ENCODE assay signal across 19 cellular contexts in genomic region chr10:89846276-89846630, GRCh38.
DNase-seq lines count a peak whose midpoint lies in the region; ATAC-seq and TF ChIP-seq lines count a peak whose summit lies in the region.
"Had no signal": no experiment of that assay in that cellular context is flagged by ENCODE, and none has a peak within 500 bp of the region (broad histone marks: within the 10 kb centered on the region; RNA-seq: fewer than 3 reads in every experiment).

No MANE protein-coding gene starts in this region.

- H3K9ac ChIP-seq in BLaER1 treated with 17β-estradiol and CSF1 and Interleukin-3, amounts not matched to agents 10 nM and 100 nM = no peak overlapping the region
- no peak overlapping the region for H3K9ac ChIP-seq in IMR-90 (ENCODE audit: low read depth, low read length)
- H3K9ac ChIP-seq in adipocyte (ENCODE audit: low read length) = no peak overlapping the region

- POLR2A ChIA-PET in IMR-90 (lab: Charles Lee; ENCODE audit: unreplicated experiment) = no interaction called here

- peak overlapping the region in 8 of 11 experiments; percentile 5 to 68 (median 22); a peak in 10 of 22 replicates for H3K4me2 ChIP-seq in BLaER1 treated with 17β-estradiol and CSF1 and Interleukin-3, amounts not matched to agents 10 nM and 100 nM
- H3K4me2 ChIP-seq in IMR-90 (ENCODE audit: low read depth, low read length) = 0 out of 2 replicates have a peak overlapping the region, but pooled peaks have one; percentile 38

- H3K27ac ChIP-seq in BLaER1 treated with 17β-estradiol and CSF1 and Interleukin-3, amounts not matched to agents 10 nM and 100 nM = no peak overlapping the region
- H3K27ac ChIP-seq in IMR-90 (ENCODE audit: insufficient read depth, low read length) = no peak overlapping the region
- H3K27ac ChIP-seq: Peyer's patch, SK-N-MC had no signal

- TF ChIP-seq RAD21 in IMR-90 (IDR thresholded peaks at IDR 0.05; ENCODE audit: low read length) = no peak

- no peak overlapping the region for H3K56ac ChIP-seq in IMR-90 (ENCODE audit: extremely low read depth, insufficient read depth, low read length)

- no peak overlapping the region for H2AK9ac ChIP-seq in IMR-90 (replicated peaks; ENCODE audit: low read depth, low read length, poor library complexity)

- no peak overlapping the region for H3K4me3 ChIP-seq in BLaER1 treated with 17β-estradiol and CSF1 and Interleukin-3, amounts not matched to agents 10 nM and 100 nM
- H3K4me3 ChIP-seq in IMR-90 (ENCODE audit: insufficient read depth, low read depth, low read length) = no peak overlapping the region
- H3K4me3 ChIP-seq in adipocyte (ENCODE audit: low read length) = no peak overlapping the region
- H3K4me3 ChIP-seq in fibroblast of mammary gland (ENCODE audit: control insufficient read depth, low read depth, low read length) = no peak overlapping the region
- H3K4me3 ChIP-seq: Peyer's patch, SK-N-MC had no signal

- H2BK20ac ChIP-seq in IMR-90 (ENCODE audit: low read depth, low read length) = no peak overlapping the region

- H3K27me3 ChIP-seq in BLaER1 treated with 17β-estradiol and CSF1 and Interleukin-3, amounts not matched to agents 10 nM and 100 nM = no peaks in the 10 kb centered on the region
- H3K27me3 ChIP-seq in IMR-90 (ENCODE audit: control insufficient read depth, insufficient read depth, low read length) = peaks cover 6% of the 10 kb centered on the region
- H3K27me3 ChIP-seq in adipocyte (replicated peaks; ENCODE audit: control insufficient read depth, insufficient read depth, low read length) = peaks cover 14% of the 10 kb centered on the region
- H3K27me3 ChIP-seq: Peyer's patch had no signal

- H4K5ac ChIP-seq in IMR-90 (ENCODE audit: low read depth, low read length) = no peak overlapping the region

- H4K8ac ChIP-seq in IMR-90 (ENCODE audit: low read depth in 2 of 2, low read length in 2 of 2) = no peak overlapping the region

- H2BK120ac ChIP-seq in IMR-90 (ENCODE audit: low read depth, low read length) = no peak overlapping the region

- H3K23ac ChIP-seq in IMR-90 (ENCODE audit: low read depth, low read length) = no peak overlapping the region

- intact Hi-C loops in IMR-90 (cut with micrococcal nuclease) = no loop called here

- H3K14ac ChIP-seq in IMR-90 (replicated peaks; ENCODE audit: low read depth, low read length) = no peak overlapping the region

- H3K4me1 ChIP-seq in BLaER1 treated with 17β-estradiol and CSF1 and Interleukin-3, amounts not matched to agents 10 nM and 100 nM = peaks cover 5 to 16% (median 9%) of the 10 kb centered on the region in 10 experiments; a peak in 11 of 20 replicates
- peaks cover 5% of the 10 kb centered on the region; the same call in 1 of the 2 replicates for H3K4me1 ChIP-seq in IMR-90 (ENCODE audit: control insufficient read depth, insufficient read depth, low read length)
- H3K4me1 ChIP-seq in adipocyte (ENCODE audit: control insufficient read depth, insufficient read depth, low read length) = no peaks in the 10 kb centered on the region
- H3K4me1 ChIP-seq: Peyer's patch had no signal

- no peak for DNase-seq in IMR-90
- peak; percentile 5 for DNase-seq in adipocyte (ENCODE audit: low read depth)
- peak; percentile 26 for DNase-seq in fibroblast of mammary gland (ENCODE audit: low read depth)
- no peak for DNase-seq in NCI-H526 (lab: John Stamatoyannopoulos, UW)
- DNase-seq in RPMI8226 = no peak
- DNase-seq: C1 segment of cervical spinal cord; DMS 273 treated with DMSO at 0.1 percent for 48 hours; GDM1; Kasumi-1; NCI-H1417 treated with DMSO at 0.1 percent for 48 hours; NCI-H1930; NCI-H446; NK-92 treated with Interleukin-12 subunit alpha and Interleukin-12 subunit beta, amount 100 ng/mL, for 24 hours; Peyer's patch; Right ventricle myocardium superior had no signal

- in situ Hi-C loops in IMR-90 (cut with MboI; ENCODE audit: low sequenced_read_pairs) = no loop called here

- no peaks in the 10 kb centered on the region for H3K36me3 ChIP-seq in BLaER1 treated with 17β-estradiol and CSF1 and Interleukin-3, amounts not matched to agents 10 nM and 100 nM
- H3K36me3 ChIP-seq in IMR-90 (ENCODE audit: control insufficient read depth, insufficient read depth, low read length) (no peaks in the 10 kb centered on the region), adipocyte (ENCODE audit: control insufficient read depth, insufficient read depth, low read length, severe bottlenecking) (no peaks in the 10 kb centered on the region)
- H3K36me3 ChIP-seq: Peyer's patch had no signal

- H2BK15ac ChIP-seq in IMR-90 (ENCODE audit: low read depth, low read length) = no peak overlapping the region

- no peaks in the 10 kb centered on the region for H3K79me1 ChIP-seq in IMR-90 (ENCODE audit: low read depth in 1 of 2, low read length in 2 of 2)

- H4K20me1 ChIP-seq in BLaER1 treated with 17β-estradiol and CSF1 and Interleukin-3, amounts not matched to agents 10 nM and 100 nM = no peaks in the 10 kb centered on the region
- no peaks in the 10 kb centered on the region for H4K20me1 ChIP-seq in IMR-90 (ENCODE audit: insufficient read depth, low read length)

- H3K4ac ChIP-seq in IMR-90 (ENCODE audit: low read depth, low read length) = no peak overlapping the region

- no peak overlapping the region for H2BK5ac ChIP-seq in IMR-90 (ENCODE audit: low read depth, low read length, poor library complexity, severe bottlenecking)

- H2AFZ ChIP-seq in IMR-90 (replicated peaks; ENCODE audit: low read length, poor library complexity) = no peak overlapping the region

- H3K18ac ChIP-seq in IMR-90 (ENCODE audit: low read depth, low read length) = no peak overlapping the region

- ATAC-seq in IMR-90 (ENCODE audit: low read depth) (no peak), GM21367 (IDR thresholded peaks at IDR 0.05; ENCODE audit: unreplicated experiment) (no peak), GM19397 (IDR thresholded peaks at IDR 0.05; ENCODE audit: unreplicated experiment) (no peak)

- no TSS peak for BruUV-seq in IMR-90 (replicated peaks; lab: Mats Ljungman, UMichigan)

- CTCF ChIA-PET in IMR-90 (lab: Yijun Ruan, JAX) = no interaction called here

- TF ChIP-seq POLR2A in IMR-90 (IDR thresholded peaks at IDR 0.05; ENCODE audit: low read depth, low read length) = no peak

- H3K9me1 ChIP-seq in IMR-90 (ENCODE audit: insufficient read depth, low read length) = no peaks in the 10 kb centered on the region

- H4K91ac ChIP-seq in IMR-90 (ENCODE audit: insufficient read depth, low read depth, low read length) = no peak overlapping the region

- H2AK5ac ChIP-seq in IMR-90 (ENCODE audit: low read depth, low read length) = no peak overlapping the region

- TF ChIP-seq CTCF in IMR-90 (conservative IDR thresholded peaks at IDR 0.05; ENCODE audit: low read depth, low read length) = no peak
- TF ChIP-seq CTCF in fibroblast of mammary gland (conservative IDR thresholded peaks at IDR 0.05; ENCODE audit: control insufficient read depth, insufficient read depth, low read depth, low read length) = no peak

- H3K9me3 ChIP-seq in BLaER1 treated with 17β-estradiol and CSF1 and Interleukin-3, amounts not matched to agents 10 nM and 100 nM (replicated peaks in 1 of 11) = peaks cover 0 to 20% (median 16%) of the 10 kb centered on the region in 11 experiments; a peak in 16 of 22 replicates
- H3K9me3 ChIP-seq in IMR-90 (ENCODE audit: control insufficient read depth, insufficient read depth, low read length) (0 out of 2 replicates have a peak, but pooled peaks cover 2% of the 10 kb centered on the region), adipocyte (ENCODE audit: control insufficient read depth, low read length) (no peaks in the 10 kb centered on the region)
- H3K9me3 ChIP-seq: Peyer's patch had no signal

- dilution Hi-C loops in IMR-90 (cut with HindIII; ENCODE audit: low sequenced_read_pairs, unreplicated experiment) = no loop called here

TF ChIP-seq in IMR-90, 13 proteins besides CTCF, POLR2A, EP300 and RAD21:
- TF ChIP-seq CEBPB (IDR thresholded peaks at IDR 0.05; ENCODE audit: low read depth, low read length) (peak; percentile 74), CHD1 (IDR thresholded peaks at IDR 0.05; ENCODE audit: low read depth, low read length) (no peak)
TF ChIP-seq in IMR-90: peak in this region for 1.

Comparison
In these comparisons a context has a peak if more than half of its experiments do, and no peak if none do; other contexts are left out.
1. DNase-seq: peak in adipocyte (single experiment) and fibroblast of mammary gland (single experiment); none in IMR-90 (single experiment), NCI-H526 (0 of 2) and RPMI8226 (single experiment).